In the genomic region with DNA sequence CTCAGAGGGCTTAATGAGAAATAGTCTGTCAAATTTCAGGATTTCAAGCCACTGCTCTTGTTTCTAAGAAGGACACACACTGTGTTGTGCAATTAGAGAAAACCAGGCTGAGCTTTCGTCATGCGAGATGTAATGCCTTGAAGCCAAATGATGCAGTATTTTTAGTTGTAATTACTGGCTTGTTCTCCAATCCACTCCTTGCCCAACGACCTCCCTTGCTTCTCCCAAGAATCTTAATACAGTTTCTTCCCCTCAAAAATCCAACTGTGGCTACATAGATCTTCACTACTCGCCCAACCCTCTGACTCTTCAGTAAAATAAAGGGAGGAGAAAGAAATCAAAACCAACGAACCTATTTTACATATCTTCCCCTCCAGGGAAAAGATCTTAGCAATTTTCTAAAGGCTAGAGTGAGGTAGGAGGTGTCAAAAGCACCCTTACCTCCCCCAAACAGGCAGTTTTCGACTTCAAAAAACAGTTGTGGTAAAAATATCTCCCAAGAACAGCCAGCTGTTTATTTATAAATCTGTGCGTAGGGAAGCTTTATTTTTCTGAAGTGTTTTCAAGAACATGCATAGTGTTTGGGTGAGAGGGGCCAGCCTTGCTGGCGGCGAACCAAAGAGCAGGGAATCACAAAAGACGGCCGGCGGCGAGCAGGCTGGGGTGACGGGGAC, we compare ENCODE assay signal across 8 cellular contexts.
A peak's percentile ranks its signal among the peaks of the same experiment; 100 is the strongest.
DNase-seq lines count a peak whose midpoint lies in the region; ATAC-seq, FAIRE-seq and TF ChIP-seq lines count a peak whose summit lies in the region.

No MANE protein-coding gene starts in this region.

- H4K20me1 ChIP-seq in GM12878 (ENCODE audit: control insufficient read depth, insufficient read depth), result no peaks in the 10 kb centered on the region

- no TSS peak for BruUV-seq in GM12878 (replicated peaks; lab: Mats Ljungman, UMichigan)

- CTCF ChIA-PET in GM12878 (lab: Yijun Ruan, JAX), result no interaction called here

- no peak overlapping the region for H2AFZ ChIP-seq in GM12878 (ENCODE audit: control insufficient read depth, low read depth, low read length)

- no peaks in the 10 kb centered on the region for H3K9me3 Mint-ChIP-seq in stimulated activated memory B cell treated with anti-CD40 and anti-IgM and Interleukin-4, amounts not matched to agents 10 μg/mL and 1 μg/mL and 100 μg/mL, for 72 hours

- H3K4me3 ChIP-seq in HUES64 (ENCODE audit: low read length) (peak overlapping the region; percentile 73), GM12878 (no peak overlapping the region)

- no peak for TF ChIP-seq CTCF in GM12878 (IDR thresholded peaks at IDR 0.05 in 2 of 3, conservative IDR thresholded peaks at IDR 0.05 in 1 of 3; ENCODE audit: control insufficient read depth in 2 of 3, extremely low read depth in 1 of 3, insufficient read depth in 1 of 3, low read depth in 3 of 3, low read length in 3 of 3)
- no peak for TF ChIP-seq CTCF in GM13977 (IDR thresholded peaks at IDR 0.05; ENCODE audit: extremely low read depth, insufficient read depth, missing control alignments)

- no peaks in the 10 kb centered on the region for H3K9me3 ChIP-seq in HUES64 (ENCODE audit: insufficient read depth, low read depth, low read length)
- no peaks in the 10 kb centered on the region for H3K9me3 ChIP-seq in GM12878 (replicated peaks; ENCODE audit: control insufficient read depth, insufficient read depth, low read length)

- in situ Hi-C loops in GM12878 (cut with MboI) (no loop called here), GM13977 (cut with MboI; ENCODE audit: low pct_unique_long_range_greater_than_20kb, low sequenced_read_pairs, unreplicated experiment) (no loop called here)

- no peak overlapping the region for H3K27ac ChIP-seq in HUES64 (ENCODE audit: low read depth, low read length)
- no peak overlapping the region for H3K27ac ChIP-seq in GM12878 (ENCODE audit: control insufficient read depth, insufficient read depth)

- H3K4me1 Mint-ChIP-seq in stimulated activated memory B cell treated with anti-CD40 and anti-IgM and Interleukin-4, amounts not matched to agents 10 μg/mL and 1 μg/mL and 100 μg/mL, for 72 hours, result peaks cover 19% of the 10 kb centered on the region

- FAIRE-seq in GM12878 (lab: Jason Lieb, UNC), result no peak

- DNase-seq in AG20443 (ENCODE audit: low spot score), result peak; percentile 65
- DNase-seq in GM12878 (ENCODE audit: low read depth, low spot score), result no peak
- DNase-seq in iris pigment epithelial cell (ENCODE audit: low read depth), result peak; percentile 85
- no peak for DNase-seq in NCI-H524 treated with DMSO at 0.1 percent for 48 hours (lab: John Stamatoyannopoulos, UW)
- no peak for DNase-seq in GM13977 (ENCODE audit: low spot score)
- no peak for DNase-seq in ureter (ENCODE audit: low spot score)

- 27% methylated on average over 11 of the region's 14 CpGs for WGBS in HUES64
- WGBS in GM12878 (ENCODE audit: insufficient coverage, insufficient replicate concordance, low lambda C conversion rate, missing lambda C conversion rate), result 13% methylated on average over 14 of the region's 14 CpGs

- no peak for TF ChIP-seq POLR2A in GM12878 (IDR thresholded peaks at IDR 0.05; ENCODE audit: low read depth, low read length)

- H3K36me3 ChIP-seq in HUES64 (ENCODE audit: insufficient read depth, low read length) (no peaks in the 10 kb centered on the region), GM12878 (ENCODE audit: control insufficient read depth in 2 of 2, insufficient read depth in 2 of 2, low read length in 1 of 2) (no peaks in the 10 kb centered on the region)

- SMC1A ChIA-PET in GM12878 (lab: Charles Lee; ENCODE audit: uncharacterized antibody, unreplicated experiment), result interaction anchor here (0.6 kb wide), 1 partner anchor 8 kb away, joined by 3 read pairs; no protein-coding TSS in a partner anchor

- peak overlapping the region; percentile 34; the same call in 1 of the 2 replicates for H3K9ac ChIP-seq in HUES64 (ENCODE audit: low read depth, low read length)
- no peak overlapping the region for H3K9ac ChIP-seq in GM12878 (ENCODE audit: control insufficient read depth, insufficient read depth, low read length)

- H3K27me3 Mint-ChIP-seq in stimulated activated memory B cell treated with anti-CD40 and anti-IgM and Interleukin-4, amounts not matched to agents 10 μg/mL and 1 μg/mL and 100 μg/mL, for 72 hours, result peaks cover 72% of the 10 kb centered on the region

- TF ChIP-seq EP300 in GM12878 (IDR thresholded peaks at IDR 0.05; ENCODE audit: borderline replicate concordance in 1 of 2, control insufficient read depth in 1 of 2, low read depth in 2 of 2, low read length in 2 of 2), result no peak

- RAD21 ChIA-PET in GM12878 (lab: Charles Lee; ENCODE audit: unreplicated experiment), result interaction anchor here (1.2 kb wide), 2 partner anchors 318 to 519 kb away, joined by 3 to 4 read pairs; no protein-coding TSS in a partner anchor

- no peaks in the 10 kb centered on the region for H3K79me2 ChIP-seq in GM12878 (ENCODE audit: control insufficient read depth, insufficient read depth, low read length)

- ATAC-seq in GM12878, result no peak
- no peak for ATAC-seq in stimulated activated memory B cell treated with anti-CD40 and anti-IgM and Interleukin-4, amounts not matched to agents 10 μg/mL and 1 μg/mL and 100 μg/mL, for 72 hours

- H3K36me3 Mint-ChIP-seq in stimulated activated memory B cell treated with anti-CD40 and anti-IgM and Interleukin-4, amounts not matched to agents 10 μg/mL and 1 μg/mL and 100 μg/mL, for 72 hours, result no peaks in the 10 kb centered on the region

- intact Hi-C loops in GM12878 (cut with micrococcal nuclease; ENCODE audit: unreplicated experiment), result loop anchor here (10.0 kb wide), 1 partner anchor 310 kb away; no protein-coding TSS in a partner anchor

- H3K4me1 ChIP-seq in HUES64 (ENCODE audit: insufficient read depth, low read length) (peaks cover 31% of the 10 kb centered on the region), GM12878 (ENCODE audit: control insufficient read depth, insufficient read depth, low read length) (no peaks in the 10 kb centered on the region)

- H3K27me3 ChIP-seq in HUES64 (ENCODE audit: insufficient read depth, low read length) (peaks cover 30% of the 10 kb centered on the region), GM12878 (replicated peaks in 1 of 2; ENCODE audit: control insufficient read depth in 2 of 2, insufficient read depth in 2 of 2, low read length in 1 of 2) (peaks cover 6 to 24% of the 10 kb centered on the region in 2 experiments)

- TF ChIP-seq RAD21 in GM12878 (IDR thresholded peaks at IDR 0.05; ENCODE audit: insufficient read depth, low read depth, low read length), result no peak

- no peak overlapping the region for H3K27ac Mint-ChIP-seq in stimulated activated memory B cell treated with anti-CD40 and anti-IgM and Interleukin-4, amounts not matched to agents 10 μg/mL and 1 μg/mL and 100 μg/mL, for 72 hours

- H3K4me3 Mint-ChIP-seq in stimulated activated memory B cell treated with anti-CD40 and anti-IgM and Interleukin-4, amounts not matched to agents 10 μg/mL and 1 μg/mL and 100 μg/mL, for 72 hours, result peak overlapping the region; percentile 68

- POLR2A ChIA-PET in GM12878 (lab: Charles Lee), result no interaction called here

- H3K4me2 ChIP-seq in GM12878 (ENCODE audit: control insufficient read depth, insufficient read depth), result peak overlapping the region; percentile 30; the same call in 1 of the 2 replicates

TF ChIP-seq in GM12878, 131 proteins besides CTCF, POLR2A, EP300 and RAD21 (continues in another document):
- TF ChIP-seq EED (IDR thresholded peaks at IDR 0.05; ENCODE audit: low read depth) (no peak), TCF7 (IDR thresholded peaks at IDR 0.05; ENCODE audit: borderline replicate concordance) (no peak), MXI1 (IDR thresholded peaks at IDR 0.05; ENCODE audit: low read depth, low read length) (no peak), KAT2A (conservative IDR thresholded peaks at IDR 0.05; ENCODE audit: control insufficient read depth, low read depth, low read length) (no peak), POLR2AphosphoS2 (IDR thresholded peaks at IDR 0.05; ENCODE audit: low read depth, low read length) (no peak), ZZZ3 (IDR thresholded peaks at IDR 0.05; ENCODE audit: control insufficient read depth, insufficient read length, low read depth) (no peak), ATF3 (IDR thresholded peaks at IDR 0.05; ENCODE audit: borderline replicate concordance, extremely low read depth, low read depth, low read length) (no peak), KDM1A (IDR thresholded peaks at IDR 0.05; ENCODE audit: borderline replicate concordance) (no peak), MAX (IDR thresholded peaks at IDR 0.05; ENCODE audit: low read depth, low read length) (no peak), PKNOX1 (IDR thresholded peaks at IDR 0.05) (no peak)
- TF ChIP-seq, protein P1, sequence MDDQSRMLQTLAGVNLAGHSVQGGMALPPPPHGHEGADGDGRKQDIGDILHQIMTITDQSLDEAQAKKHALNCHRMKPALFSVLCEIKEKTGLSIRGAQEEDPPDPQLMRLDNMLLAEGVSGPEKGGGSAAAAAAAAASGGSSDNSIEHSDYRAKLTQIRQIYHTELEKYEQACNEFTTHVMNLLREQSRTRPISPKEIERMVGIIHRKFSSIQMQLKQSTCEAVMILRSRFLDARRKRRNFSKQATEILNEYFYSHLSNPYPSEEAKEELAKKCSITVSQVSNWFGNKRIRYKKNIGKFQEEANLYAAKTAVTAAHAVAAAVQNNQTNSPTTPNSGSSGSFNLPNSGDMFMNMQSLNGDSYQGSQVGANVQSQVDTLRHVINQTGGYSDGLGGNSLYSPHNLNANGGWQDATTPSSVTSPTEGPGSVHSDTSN (IDR thresholded peaks at IDR 0.05; ENCODE audit: insufficient replicate concordance, low read depth, low read length), result no peak

Comparison
In these comparisons a context has a peak if more than half of its experiments do, and no peak if none do; other contexts are left out.
1. DNase-seq: peak in AG20443 (single experiment) and iris pigment epithelial cell (single experiment); none in GM12878 (single experiment), NCI-H524 treated with DMSO at 0.1 percent for 48 hours (single experiment), GM13977 (single experiment) and ureter (single experiment).